Comparison of ENCODE assay signal across 13 cellular contexts in the genomic region with DNA sequence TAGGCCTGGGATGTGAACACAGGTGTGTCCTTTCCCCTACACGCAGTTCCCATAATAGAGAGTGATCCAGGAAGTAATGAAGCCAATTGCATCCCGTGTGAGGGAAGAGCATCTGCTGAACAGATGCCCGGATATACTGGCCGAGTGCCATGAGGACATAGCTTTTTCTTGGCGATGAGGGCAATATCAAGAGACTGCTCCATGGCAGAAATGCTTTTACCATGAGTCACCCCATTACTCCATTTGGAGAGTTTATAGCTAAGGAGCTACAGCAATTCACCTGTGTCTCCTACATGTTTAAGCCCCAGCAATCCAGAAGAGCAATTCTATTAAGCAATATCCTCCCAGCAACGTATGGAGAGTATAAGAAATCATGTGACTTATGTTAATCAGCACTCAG.
DNase-seq lines count a peak whose midpoint lies in the region; ATAC-seq and TF ChIP-seq lines count a peak whose summit lies in the region.
"Had no signal": no experiment of that assay in that cellular context is flagged by ENCODE, and none has a peak within 500 bp of the region (broad histone marks: within the 10 kb centered on the region; RNA-seq: fewer than 3 reads in every experiment).

No MANE protein-coding gene starts in this region.

- DNase-seq in A673 (ENCODE audit: low spot score): peak; percentile 15
- DNase-seq in HPDE6-E6E7 (ENCODE audit: extremely low spot score): peak; percentile 45
- DNase-seq in SJCRH30: peak; percentile 86 to 87
- DNase-seq in foreskin fibroblast: peak; percentile 96 to 98
- no peak for DNase-seq in T-helper 2 cell
- DNase-seq in stimulated activated naive CD4-positive, alpha-beta T cell treated with Interleukin-2 at 50 U/mL for 16 hours (lab: John Stamatoyannopoulos, UW): no peak
- DNase-seq: activated CD8-positive, alpha-beta memory T cell treated with anti-CD3 and anti-CD28 coated beads for 24 hours; Caco-2; effector memory CD4-positive, alpha-beta T cell; stomach had no signal

- H3K4me3 ChIP-seq in A673 (ENCODE audit: low read depth, low read length, poor library complexity, severe bottlenecking): no peak overlapping the region
- H3K4me3 ChIP-seq in SJCRH30: no peak overlapping the region
- no peak overlapping the region for H3K4me3 ChIP-seq in foreskin fibroblast (ENCODE audit: low read depth in 1 of 2, low read length in 2 of 2)
- H3K4me3 ChIP-seq: stomach had no signal

- CTCF ChIA-PET in A673 (lab: Charles Lee): no interaction called here

- TF ChIP-seq CTCF in A673 (conservative IDR thresholded peaks at IDR 0.05; ENCODE audit: low read depth, low read length) (no peak), foreskin fibroblast (IDR thresholded peaks at IDR 0.05; ENCODE audit: low read depth, low read length) (no peak)

- H3K9me3 ChIP-seq in A673 (ENCODE audit: low read depth, low read length, poor library complexity, severe bottlenecking) (no peaks in the 10 kb centered on the region), SJCRH30 (replicated peaks) (no peaks in the 10 kb centered on the region)
- H3K9me3 ChIP-seq: Caco-2, neutrophil, stomach had no signal

- intact Hi-C loops in A673 (cut with micrococcal nuclease; ENCODE audit: unreplicated experiment): no loop called here

- H3K27me3 ChIP-seq in A673 (replicated peaks; ENCODE audit: insufficient read depth, low read depth, low read length, poor library complexity) (peaks cover 2% of the 10 kb centered on the region), SJCRH30 (no peaks in the 10 kb centered on the region)
- H3K27me3 ChIP-seq: neutrophil, stomach had no signal

- ATAC-seq in GM18861 (IDR thresholded peaks at IDR 0.05; ENCODE audit: unreplicated experiment) (no peak), GM18519 (IDR thresholded peaks at IDR 0.05; ENCODE audit: low FRiP score, unreplicated experiment) (no peak)

- BruUV-seq in A673 (replicated peaks; lab: Mats Ljungman, UMichigan): no TSS peak

- H3K4me1 ChIP-seq in A673 (ENCODE audit: insufficient read depth, low read length, poor library complexity, severe bottlenecking) (no peaks in the 10 kb centered on the region), SJCRH30 (peaks cover 39% of the 10 kb centered on the region)
- H3K4me1 ChIP-seq: Caco-2 had no signal

- H3K36me3 ChIP-seq in A673 (ENCODE audit: insufficient read depth, low read length, poor library complexity, severe bottlenecking) (no peaks in the 10 kb centered on the region), SJCRH30 (no peaks in the 10 kb centered on the region)
- H3K36me3 ChIP-seq: neutrophil, stomach had no signal

- POLR2A ChIA-PET in A673 (lab: Charles Lee; ENCODE audit: low non-redundant PET): no interaction called here

- H3K27ac ChIP-seq in A673 (ENCODE audit: low read depth, low read length, poor library complexity, severe bottlenecking): no peak overlapping the region
- H3K27ac ChIP-seq in SJCRH30: peak overlapping the region; percentile 9; the same call in 1 of the 2 replicates
- H3K27ac ChIP-seq: stomach had no signal

Comparison
In these comparisons a context has a peak if more than half of its experiments do, and no peak if none do; other contexts are left out.
1. DNase-seq: peak in A673 (single experiment), HPDE6-E6E7 (single experiment), SJCRH30 (2 of 2) and foreskin fibroblast (2 of 2); none in T-helper 2 cell (0 of 5) and stimulated activated naive CD4-positive, alpha-beta T cell treated with Interleukin-2 at 50 U/mL for 16 hours (single experiment).